In genomic region chr1:27221098-27221497, GRCh38 we compare ENCODE assay signal across 1 cellular context.
TF ChIP-seq lines count a peak whose summit lies in the region.

No MANE protein-coding gene starts in this region.

TF ChIP-seq in K562, 482 proteins besides CTCF, POLR2A, EP300 and RAD21 (continued from another document):
- TF ChIP-seq USF1 (CRISPR knock-in tag; IDR thresholded peaks at IDR 0.05) (no peak), ZNF197 (CRISPR knock-in tag; IDR thresholded peaks at IDR 0.05; ENCODE audit: low read depth) (no peak), CHD7 (IDR thresholded peaks at IDR 0.05; ENCODE audit: low read depth, low read length) (no peak), KLF16 (IDR thresholded peaks at IDR 0.05) (no peak), CBX2 (IDR thresholded peaks at IDR 0.05; ENCODE audit: insufficient read depth, low read length, poor library complexity, severe bottlenecking) (no peak), CEBPG (CRISPR knock-in tag; IDR thresholded peaks at IDR 0.05) (no peak), CEBPG (tag; conservative IDR thresholded peaks at IDR 0.05 in 1 of 2, IDR thresholded peaks at IDR 0.05 in 1 of 2) (no peak), ZNF384 (IDR thresholded peaks at IDR 0.05; ENCODE audit: low read depth, low read length) (peak; percentile 38; the same call in 1 of the 2 replicates), ARNT (IDR thresholded peaks at IDR 0.05) (no peak), HSF4 (CRISPR knock-in tag; IDR thresholded peaks at IDR 0.05; ENCODE audit: borderline replicate concordance) (no peak), ZBTB33 (CRISPR knock-in tag; IDR thresholded peaks at IDR 0.05) (no peak), SRSF9 (IDR thresholded peaks at IDR 0.05; ENCODE audit: borderline replicate concordance, low read depth, low read length) (no peak), SMAD2 (IDR thresholded peaks at IDR 0.05; ENCODE audit: low read depth, low read length) (no peak), KLF6 (CRISPR knock-in tag; IDR thresholded peaks at IDR 0.05; ENCODE audit: borderline replicate concordance) (no peak)
- TF ChIP-seq, protein P1, sequence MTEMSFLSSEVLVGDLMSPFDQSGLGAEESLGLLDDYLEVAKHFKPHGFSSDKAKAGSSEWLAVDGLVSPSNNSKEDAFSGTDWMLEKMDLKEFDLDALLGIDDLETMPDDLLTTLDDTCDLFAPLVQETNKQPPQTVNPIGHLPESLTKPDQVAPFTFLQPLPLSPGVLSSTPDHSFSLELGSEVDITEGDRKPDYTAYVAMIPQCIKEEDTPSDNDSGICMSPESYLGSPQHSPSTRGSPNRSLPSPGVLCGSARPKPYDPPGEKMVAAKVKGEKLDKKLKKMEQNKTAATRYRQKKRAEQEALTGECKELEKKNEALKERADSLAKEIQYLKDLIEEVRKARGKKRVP (CRISPR knock-in tag; IDR thresholded peaks at IDR 0.05): no peak
- TF ChIP-seq, protein P2, sequence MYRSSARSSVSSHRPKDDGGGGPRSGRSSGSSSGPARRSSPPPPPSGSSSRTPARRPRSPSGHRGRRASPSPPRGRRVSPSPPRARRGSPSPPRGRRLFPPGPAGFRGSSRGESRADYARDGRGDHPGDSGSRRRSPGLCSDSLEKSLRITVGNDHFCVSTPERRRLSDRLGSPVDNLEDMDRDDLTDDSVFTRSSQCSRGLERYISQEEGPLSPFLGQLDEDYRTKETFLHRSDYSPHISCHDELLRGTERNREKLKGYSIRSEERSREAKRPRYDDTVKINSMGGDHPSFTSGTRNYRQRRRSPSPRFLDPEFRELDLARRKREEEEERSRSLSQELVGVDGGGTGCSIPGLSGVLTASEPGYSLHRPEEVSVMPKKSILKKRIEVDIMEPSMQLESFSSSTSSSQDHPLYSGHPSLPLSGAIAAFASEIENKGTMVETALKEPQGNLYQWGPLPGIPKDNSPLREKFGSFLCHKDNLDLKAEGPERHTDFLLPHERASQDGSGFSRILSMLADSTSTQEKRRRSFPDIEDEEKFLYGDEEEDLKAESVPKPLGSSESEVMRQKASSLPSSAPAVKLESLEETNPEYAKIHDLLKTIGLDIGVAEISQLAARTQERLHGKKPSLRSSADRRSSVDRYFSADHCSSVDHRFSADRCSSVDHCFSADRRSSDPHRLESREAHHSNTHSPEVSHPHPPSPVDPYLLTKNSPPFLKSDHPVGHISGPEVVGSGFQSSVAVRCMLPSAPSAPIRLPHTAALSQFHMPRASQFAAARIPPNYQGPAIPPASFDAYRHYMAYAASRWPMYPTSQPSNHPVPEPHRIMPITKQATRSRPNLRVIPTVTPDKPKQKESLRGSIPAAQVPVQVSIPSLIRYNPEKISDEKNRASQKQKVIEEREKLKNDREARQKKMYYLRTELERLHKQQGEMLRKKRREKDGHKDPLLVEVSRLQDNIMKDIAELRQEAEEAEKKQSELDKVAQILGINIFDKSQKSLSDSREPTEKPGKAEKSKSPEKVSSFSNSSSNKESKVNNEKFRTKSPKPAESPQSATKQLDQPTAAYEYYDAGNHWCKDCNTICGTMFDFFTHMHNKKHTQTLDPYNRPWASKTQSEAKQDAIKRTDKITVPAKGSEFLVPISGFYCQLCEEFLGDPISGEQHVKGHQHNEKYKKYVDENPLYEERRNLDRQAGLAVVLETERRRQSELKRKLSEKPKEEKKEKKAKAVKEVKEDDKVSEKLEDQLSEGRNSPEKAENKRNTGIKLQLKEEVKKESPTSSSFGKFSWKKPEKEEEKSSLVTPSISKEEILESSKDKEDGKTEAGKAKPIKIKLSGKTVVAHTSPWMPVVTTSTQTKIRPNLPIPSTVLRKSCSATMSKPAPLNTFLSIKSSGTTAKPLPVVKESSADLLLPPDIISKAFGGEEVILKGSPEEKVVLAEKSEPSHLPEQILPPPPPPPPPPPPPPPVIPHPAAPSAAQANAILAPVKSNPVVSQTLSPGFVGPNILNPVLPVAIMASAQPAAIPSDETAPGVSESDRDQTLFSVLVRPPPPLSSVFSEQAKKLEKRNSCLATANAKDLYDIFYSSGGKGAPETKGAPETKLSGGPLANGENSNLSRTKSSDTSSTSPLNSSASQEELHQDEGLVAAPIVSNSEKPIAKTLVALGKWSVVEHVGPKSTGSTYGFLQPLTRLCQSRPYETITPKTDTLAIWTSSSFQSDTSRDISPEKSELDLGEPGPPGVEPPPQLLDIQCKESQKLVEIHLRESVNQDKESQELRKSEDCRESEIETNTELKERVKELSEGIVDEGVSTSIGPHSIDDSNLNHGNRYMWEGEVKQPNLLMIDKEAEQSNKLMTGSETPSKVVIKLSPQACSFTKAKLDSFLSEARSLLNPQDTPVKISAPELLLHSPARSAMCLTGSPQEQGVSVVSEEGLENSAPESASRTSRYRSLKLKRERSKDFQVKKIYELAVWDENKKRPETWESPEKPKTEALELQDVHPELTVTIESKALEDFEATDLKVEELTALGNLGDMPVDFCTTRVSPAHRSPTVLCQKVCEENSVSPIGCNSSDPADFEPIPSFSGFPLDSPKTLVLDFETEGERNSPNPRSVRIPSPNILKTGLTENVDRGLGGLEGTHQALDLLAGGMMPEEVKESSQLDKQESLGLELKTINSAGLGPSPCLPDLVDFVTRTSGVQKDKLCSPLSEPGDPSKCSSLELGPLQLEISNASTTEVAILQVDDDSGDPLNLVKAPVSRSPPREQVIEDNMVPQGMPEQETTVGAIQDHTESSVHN (IDR thresholded peaks at IDR 0.05; ENCODE audit: borderline replicate concordance in 1 of 2, low read depth in 1 of 2): no peak
